Comparison of ENCODE assay signal across 19 cellular contexts in genomic region chr18:36527025-36527424, GRCh38.
"Had no signal": no experiment of that assay in that cellular context is flagged by ENCODE, and none has a peak within 500 bp of the region (broad histone marks: within the 10 kb centered on the region; RNA-seq: fewer than 3 reads in every experiment).

No MANE protein-coding gene starts in this region.

- H3K79me2 ChIP-seq: hepatocyte had no signal

- H3K36me3 ChIP-seq: sigmoid colon, upper lobe of left lung had no signal

- H3K4me3 ChIP-seq: hepatocyte, sigmoid colon, upper lobe of left lung had no signal

- H3K27ac ChIP-seq: hepatocyte, sigmoid colon, upper lobe of left lung had no signal

- H3K4me1 ChIP-seq: sigmoid colon, upper lobe of left lung had no signal

- H3K9me3 ChIP-seq: sigmoid colon, upper lobe of left lung had no signal

- H3K4me2 ChIP-seq: hepatocyte had no signal

- H2AFZ ChIP-seq: hepatocyte had no signal

- DNase-seq: activated B cell treated with CpG ODN at 0.5 μM for 24 hours; activated CD4-positive, alpha-beta T cell treated with anti-CD3 and anti-CD28 coated beads for 36 hours; activated CD4-positive, alpha-beta T cell treated with anti-CD3 and anti-CD28 coated beads, Interleukin-2, amount 50 U/mL, for 4 hours; activated CD8-positive, alpha-beta memory T cell treated with anti-CD3 and anti-CD28 coated beads for 24 hours; activated CD8-positive, alpha-beta memory T cell treated with anti-CD3 and anti-CD28 coated beads, Interleukin-2, amount 50 U/mL, for 4 hours; activated T-cell treated with anti-CD3 and anti-CD28 coated beads, Interleukin-2, amount 50 U/mL, for 24 hours; aorta; caudate nucleus; effector CD4-positive, alpha-beta T cell; foreskin melanocyte; glutamatergic neuron; left colon; nucleus accumbens; sigmoid colon; stimulated activated CD4-positive, alpha-beta T cell treated with anti-CD3 and anti-CD28 coated beads, Interleukin-4, amount 100 ng/mL, for 1 hour; stimulated activated naive CD4-positive, alpha-beta T cell; T-helper 1 cell; upper lobe of left lung had no signal

- H3K27me3 ChIP-seq: hepatocyte, sigmoid colon, upper lobe of left lung had no signal
